8 cellular contexts compared by ENCODE assay signal in the genomic region with DNA sequence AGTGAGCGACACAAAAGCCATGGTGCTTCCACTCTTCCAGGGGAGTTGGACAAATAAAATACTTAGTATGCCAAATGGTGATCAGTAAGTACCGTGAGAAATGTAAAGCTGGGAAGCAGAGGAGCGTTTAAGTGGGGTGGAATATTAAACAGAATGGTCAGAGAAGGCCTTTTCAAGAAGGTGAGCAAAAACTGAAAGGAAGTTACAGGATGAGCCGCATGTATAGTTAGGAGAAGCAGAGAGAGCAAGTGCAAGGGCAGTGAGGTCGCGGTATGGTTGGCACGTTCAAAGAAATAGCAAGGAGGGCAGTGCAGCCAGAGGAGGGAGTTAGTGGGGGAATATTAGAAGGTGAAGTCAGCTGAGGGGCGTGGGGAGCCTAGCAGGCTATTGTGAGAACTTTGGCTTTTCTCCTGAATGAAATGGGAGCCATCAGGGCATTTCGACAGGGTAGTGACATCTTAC. TPM values are rescaled to one million over a fixed set of nuclear protein-coding genes. Genes with fewer than 3 reads are reported as not detected.
A peak's percentile ranks its signal among the peaks of the same experiment; 100 is the strongest.
DNase-seq lines count a peak whose midpoint lies in the region; ATAC-seq and TF ChIP-seq lines count a peak whose summit lies in the region.

No MANE protein-coding gene starts in this region.

- ATAC-seq in GM21717 (IDR thresholded peaks at IDR 0.05; ENCODE audit: unreplicated experiment) (no peak), HG03354 (IDR thresholded peaks at IDR 0.05; ENCODE audit: poor library complexity, severe bottlenecking, unreplicated experiment) (no peak), GM21619 (IDR thresholded peaks at IDR 0.05; ENCODE audit: unreplicated experiment) (no peak), left lobe of liver (no peak)

- H3K27me3 Mint-ChIP-seq in nephron (ENCODE audit: low read depth) = no peaks in the 10 kb centered on the region

- intact Hi-C loops in dorsolateral prefrontal cortex (cut with DNase I) = loop anchor here (1.0 kb wide), 1 partner anchor 28 kb away; a partner anchor contains a TSS

- DNase-seq in GM12865 (ENCODE audit: low read depth) (no peak), NCI-H510A (lab: John Stamatoyannopoulos, UW) (peak; percentile 92), dorsolateral prefrontal cortex (no peak), left lobe of liver (ENCODE audit: low spot score) (no peak)

- peaks cover 57% of the 10 kb centered on the region for H3K4me1 Mint-ChIP-seq in nephron

- H3K27ac ChIP-seq in dorsolateral prefrontal cortex = peak overlapping the region; percentile 81 to 98 (median 93)

- no peaks in the 10 kb centered on the region for H3K27me3 ChIP-seq in dorsolateral prefrontal cortex

- peak overlapping the region; percentile 88 for H3K4me3 ChIP-seq in GM12865 (ENCODE audit: low read depth, low read length)
- H3K4me3 ChIP-seq in dorsolateral prefrontal cortex = peak overlapping the region; percentile 67 to 99 (median 94)

- no peaks in the 10 kb centered on the region for H3K9me3 Mint-ChIP-seq in nephron

- TF ChIP-seq CTCF in GM12865 (IDR thresholded peaks at IDR 0.05; ENCODE audit: insufficient read depth, low read depth, low read length, missing control alignments) = no peak
- no peak for TF ChIP-seq CTCF in dorsolateral prefrontal cortex (IDR thresholded peaks at IDR 0.05 in 54 of 56, conservative IDR thresholded peaks at IDR 0.05 in 2 of 56; ENCODE audit: low read depth in 1 of 56, partially characterized antibody in 56 of 56)
- TF ChIP-seq CTCF in nephron (IDR thresholded peaks at IDR 0.05; ENCODE audit: unreplicated experiment in 3 of 3) = no peak

- H3K27ac Mint-ChIP-seq in nephron = peak overlapping the region; percentile 15 to 85 (median 85)

- H3K4me3 Mint-ChIP-seq in nephron = peak overlapping the region; percentile 94 to 95 (median 94)

- H3K36me3 Mint-ChIP-seq in nephron (ENCODE audit: low read depth) = peaks cover 25% of the 10 kb centered on the region

RNA-seq across cellular contexts. Expression of a gene that starts 0.7 kb away (rescaled TPM):
- total RNA-seq in dorsolateral prefrontal cortex (100 to 1,000 TPM; 112 to 276 (median 202) TPM), left lobe of liver (70.5 TPM)

RNA-seq across cellular contexts. Expression of a gene that starts 4.2 kb away (rescaled TPM):
- total RNA-seq in dorsolateral prefrontal cortex (10 to 100 TPM; 12.0 to 31.1 (median 20.7) TPM), left lobe of liver (9.5 TPM)

RNA-seq across cellular contexts. Expression of a gene that starts 5.0 kb away (rescaled TPM):
- total RNA-seq in dorsolateral prefrontal cortex (10 to 100 TPM; 33.5 to 97.8 (median 48.8) TPM), left lobe of liver (20.6 TPM)

RNA-seq across cellular contexts. Expression of a gene that starts 17.4 kb away (rescaled TPM):
- 10 to 100 TPM in 119 of 120 experiments, 1 to 10 TPM in 1; 9.0 to 34.0 (median 18.6) TPM for total RNA-seq in dorsolateral prefrontal cortex
- total RNA-seq in left lobe of liver = 4.7 TPM

RNA-seq across cellular contexts. Expression of a gene that starts 27.3 kb away (rescaled TPM):
- total RNA-seq in dorsolateral prefrontal cortex (100 to 1,000 TPM in 51 of 120 experiments, 10 to 100 TPM in 69; 48.0 to 243 (median 94.5) TPM), left lobe of liver (17.0 TPM)
